26 cellular contexts compared by ENCODE assay signal in the genomic region with DNA sequence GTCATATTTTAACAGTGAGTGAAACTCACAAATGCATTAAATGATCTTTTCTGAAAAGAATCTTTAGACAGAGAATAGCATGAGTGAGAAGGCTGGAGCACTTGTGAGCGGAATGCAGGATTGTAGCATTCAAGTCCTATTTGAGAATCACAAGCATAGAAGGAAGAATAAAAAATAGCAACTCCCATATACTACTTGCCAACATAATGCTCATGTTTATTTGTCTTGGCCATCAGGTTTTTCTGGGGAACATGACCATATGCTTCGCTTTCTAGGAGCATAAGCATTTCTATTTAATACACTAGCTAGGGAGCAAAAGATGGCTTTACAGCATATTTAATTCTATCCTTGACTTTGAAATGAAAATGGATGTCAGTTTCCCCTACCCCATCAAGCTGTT.
"Had no signal": no experiment of that assay in that cellular context is flagged by ENCODE, and none has a peak within 500 bp of the region (broad histone marks: within the 10 kb centered on the region; RNA-seq: fewer than 3 reads in every experiment).

No MANE protein-coding gene starts in this region.

- H3K9ac ChIP-seq: SK-N-SH had no signal

- DNase-seq: activated CD4-positive, alpha-beta T cell treated with anti-CD3 and anti-CD28 coated beads, Interleukin-2, amount 10 ng/mL, durations not matched to agents 24 days and 14 days; activated CD4-positive, alpha-beta T cell treated with anti-CD3 and anti-CD28 coated beads, Interleukin-2, amount 50 U/mL, for 4 hours; activated CD8-positive, alpha-beta T cell treated with anti-CD3 and anti-CD28 coated beads for 36 hours; activated effector memory CD4-positive, alpha-beta T cell treated with anti-CD3 and anti-CD28 coated beads, Interleukin-2, amount 50 U/mL, for 16 hours; activated naive CD4-positive, alpha-beta T cell; activated naive CD4-positive, alpha-beta T cell treated with anti-CD3 and anti-CD28 coated beads, Interleukin-2, amount 50 U/mL, for 16 hours; activated naive CD8-positive, alpha-beta T cell treated with anti-CD3 and anti-CD28 coated beads for 36 hours; activated T-cell treated with anti-CD3 and anti-CD28 coated beads, Interleukin-2, amount 50 U/mL, for 1 hour; activated T-cell treated with anti-CD3 and anti-CD28 coated beads, Interleukin-2, amount 50 U/mL, for 72 hours; amygdala; NCI-H1105; NCI-H1417 treated with DMSO at 0.1 percent for 48 hours; NCI-H1694; NCI-H1930; NCI-H2081 treated with DMSO at 0.1 percent for 48 hours; NCI-H226; NCI-H446 treated with DMSO at 0.1 percent for 48 hours; NCI-H524; RPMI8226; SHP77 treated with DMSO at 0.1 percent for 48 hours; SK-N-SH had no signal

- H3K36me3 ChIP-seq: ascending aorta, breast epithelium, SJSA1 had no signal

- H3K27me3 ChIP-seq: ascending aorta, breast epithelium, SJSA1 had no signal

- H3K27ac ChIP-seq: ascending aorta, breast epithelium, SJSA1 had no signal

- H3K4me3 ChIP-seq: ascending aorta, breast epithelium, SJSA1 had no signal

- ATAC-seq: activated CD8-positive, alpha-beta T cell treated with anti-CD3 and anti-CD28 coated beads for 36 hours; activated T-cell treated with anti-CD3 and anti-CD28 coated beads, Interleukin-2, amount 50 U/mL, for 72 hours; activated T-helper 17 cell treated with anti-CD3 and anti-CD28 coated beads, Interleukin-2, amount 50 U/mL, for 72 hours; Panc1 had no signal

- H3K9me3 ChIP-seq: ascending aorta, breast epithelium, SJSA1, SK-N-SH had no signal

- H3K4me1 ChIP-seq: ascending aorta, breast epithelium, SJSA1 had no signal
